26 cellular contexts compared by ENCODE assay signal in genomic region chr19:4939466-4939865, GRCh38. TPM values are rescaled to one million over a fixed set of nuclear protein-coding genes. Genes with fewer than 3 reads are reported as not detected.
DNase-seq lines count a peak whose midpoint lies in the region; ATAC-seq and TF ChIP-seq lines count a peak whose summit lies in the region.
"Had no signal": no experiment of that assay in that cellular context is flagged by ENCODE, and none has a peak within 500 bp of the region (broad histone marks: within the 10 kb centered on the region; RNA-seq: fewer than 3 reads in every experiment).

No MANE protein-coding gene starts in this region.

- H3K27ac ChIP-seq in mammary epithelial cell (ENCODE audit: insufficient read depth, low read depth, low read length) (no peak overlapping the region), neural progenitor cell (peak overlapping the region; percentile 29)
- H3K27ac ChIP-seq: 22Rv1, SK-N-MC had no signal

- ATAC-seq in GM18907 (IDR thresholded peaks at IDR 0.05; ENCODE audit: unreplicated experiment) (no peak), HG03378 (IDR thresholded peaks at IDR 0.05; ENCODE audit: unreplicated experiment) (no peak), GM18868 (IDR thresholded peaks at IDR 0.05; ENCODE audit: unreplicated experiment) (no peak)
- ATAC-seq: Panc1 had no signal

- intact Hi-C loops in mammary epithelial cell (cut with micrococcal nuclease): no loop called here

- BruUV-seq in mammary epithelial cell (replicated peaks; lab: Mats Ljungman, UMichigan): no TSS peak

- in situ Hi-C loops in T47D (cut with HindIII; ENCODE audit: low pct_unique_long_range_greater_than_20kb, low sequenced_read_pairs) (no loop called here), mammary epithelial cell (cut with MboI; ENCODE audit: low sequenced_read_pairs in 2 of 2) (no loop called here)

- 100% methylated on average over 6 of the region's 7 CpGs for WGBS in mammary epithelial cell (ENCODE audit: low coverage, missing lambda C conversion rate)

- H3K4me3 Mint-ChIP-seq in neural progenitor cell: no peak overlapping the region
- H3K4me3 Mint-ChIP-seq: B cell had no signal

- H3K9me3 ChIP-seq in mammary epithelial cell (replicated peaks; ENCODE audit: insufficient read depth, low read length) (no peaks in the 10 kb centered on the region), neural progenitor cell (ENCODE audit: low read depth) (no peaks in the 10 kb centered on the region)

- H3K4me3 ChIP-seq in mammary epithelial cell (replicated peaks in 1 of 3; ENCODE audit: insufficient read depth in 1 of 3, low read depth in 2 of 3, low read length in 3 of 3): no peak overlapping the region
- no peak overlapping the region for H3K4me3 ChIP-seq in neural progenitor cell
- H3K4me3 ChIP-seq: SK-N-MC had no signal

- peaks cover 2% of the 10 kb centered on the region for H3K27me3 Mint-ChIP-seq in neural progenitor cell (ENCODE audit: insufficient read depth, low read depth)
- H3K27me3 Mint-ChIP-seq: B cell had no signal

- H3K9me3 Mint-ChIP-seq in neural progenitor cell: no peaks in the 10 kb centered on the region

- H3K36me3 ChIP-seq in mammary epithelial cell (ENCODE audit: insufficient read depth, low read length): peaks cover 14% of the 10 kb centered on the region
- H3K36me3 ChIP-seq in neural progenitor cell: no peaks in the 10 kb centered on the region

- no peaks in the 10 kb centered on the region for H3K4me1 Mint-ChIP-seq in neural progenitor cell
- H3K4me1 Mint-ChIP-seq: B cell had no signal

- peaks cover 33% of the 10 kb centered on the region for H3K79me2 ChIP-seq in mammary epithelial cell (ENCODE audit: insufficient read depth, low read length)
- peaks cover 30% of the 10 kb centered on the region for H3K79me2 ChIP-seq in neural progenitor cell (ENCODE audit: low read depth)

- H3K9ac ChIP-seq in mammary epithelial cell (ENCODE audit: insufficient read depth, low read length) (no peak overlapping the region), neural progenitor cell (no peak overlapping the region)

- dilution Hi-C loops in mammary epithelial cell (cut with HindIII; ENCODE audit: low sequenced_read_pairs): loop anchor here (5.0 kb wide), 1 partner anchor 48 kb away; no protein-coding TSS in a partner anchor

- no peaks in the 10 kb centered on the region for H3K4me1 ChIP-seq in mammary epithelial cell (ENCODE audit: insufficient read depth, low read length)
- H3K4me1 ChIP-seq in neural progenitor cell: no peaks in the 10 kb centered on the region

- CTCF ChIA-PET in mammary epithelial cell (lab: Charles Lee; ENCODE audit: low non-redundant PET): no interaction called here

- no peak overlapping the region for H3K4me2 ChIP-seq in mammary epithelial cell (ENCODE audit: insufficient read depth, low read depth, low read length)
- no peak overlapping the region for H3K4me2 ChIP-seq in neural progenitor cell

- H2AFZ ChIP-seq in mammary epithelial cell (ENCODE audit: low read depth, low read length) (no peak overlapping the region), neural progenitor cell (replicated peaks) (no peak overlapping the region)

- no peaks in the 10 kb centered on the region for H4K20me1 ChIP-seq in mammary epithelial cell (ENCODE audit: insufficient read depth, low read length)
- peaks cover 39% of the 10 kb centered on the region for H4K20me1 ChIP-seq in neural progenitor cell (ENCODE audit: low read depth)

- TF ChIP-seq CTCF in mammary epithelial cell (conservative IDR thresholded peaks at IDR 0.05 in 1 of 2, IDR thresholded peaks at IDR 0.05 in 1 of 2; ENCODE audit: extremely low read depth in 1 of 2, insufficient read depth in 1 of 2, low read depth in 1 of 2, low read length in 2 of 2): no peak
- TF ChIP-seq CTCF in neural progenitor cell (IDR thresholded peaks at IDR 0.05): no peak

- H3K36me3 Mint-ChIP-seq in neural progenitor cell: peaks cover 30% of the 10 kb centered on the region

- DNase-seq in T47D (ENCODE audit: low read depth in 1 of 2, low spot score in 1 of 2) (peak; percentile 32 to 72), mammary epithelial cell (no peak), cerebellum (ENCODE audit: low spot score) (peak; percentile 59), neural progenitor cell (ENCODE audit: low spot score) (no peak)
- no peak for DNase-seq in activated naive CD4-positive, alpha-beta T cell treated with anti-CD3 and anti-CD28 coated beads, Interleukin-2, amount 50 U/mL, for 16 hours
- DNase-seq: Calu3, DMS79 treated with DMSO at 0.1 percent for 48 hours, IMR-90, KG1, NCI-H1048, NCI-H1417, NCI-H1694 treated with DMSO at 0.1 percent for 48 hours, NCI-H2081, NCI-H226, NCI-H510A, NCI-H69, SIG-M5 had no signal

- H3F3A ChIP-seq in neural progenitor cell (ENCODE audit: low read depth): peaks cover 3% of the 10 kb centered on the region

- H3K27me3 ChIP-seq in mammary epithelial cell (ENCODE audit: insufficient read depth, low read length): no peaks in the 10 kb centered on the region
- H3K27me3 ChIP-seq in neural progenitor cell: no peaks in the 10 kb centered on the region

- no peak overlapping the region for H3K27ac Mint-ChIP-seq in neural progenitor cell
- H3K27ac Mint-ChIP-seq: B cell had no signal

RNA-seq across cellular contexts. Expression of gene KDM4B, which starts 29.4 kb away (rescaled TPM):
- 10 to 100 TPM; 20.3 to 33.5 TPM for total RNA-seq in mammary epithelial cell
- 9.0 TPM for polyA plus RNA-seq in mammary epithelial cell
- polyA minus RNA-seq in mammary epithelial cell: 46.2 TPM
- 39.7 TPM for total RNA-seq in cerebellum
- 16.0 and 45.1 TPM in 2 replicates for total RNA-seq in neural progenitor cell (ENCODE audit: low replicate concordance)

RNA-seq across cellular contexts. Expression of gene UHRF1, which starts 30.2 kb away (rescaled TPM):
- total RNA-seq in mammary epithelial cell (10 to 100 TPM; 10.2 to 45.0 TPM), cerebellum (22.9 TPM), neural progenitor cell (ENCODE audit: low replicate concordance) (34.1 and 74.7 TPM in 2 replicates)
- 32.3 TPM for polyA plus RNA-seq in mammary epithelial cell
- polyA minus RNA-seq in mammary epithelial cell: 32.6 TPM

RNA-seq across cellular contexts. Expression of gene ARRDC5, which starts 36.8 kb away (rescaled TPM):
- not detected for total RNA-seq in mammary epithelial cell
- polyA plus RNA-seq in mammary epithelial cell: not detected
- polyA minus RNA-seq in mammary epithelial cell: not detected
- not detected for total RNA-seq in cerebellum
- not detected in 2 replicates for total RNA-seq in neural progenitor cell (ENCODE audit: low replicate concordance)
- total RNA-seq: Calu3, H4, IMR-90, OCI-LY7 had no signal
- polyA plus RNA-seq: IMR-90 had no signal

Comparison
In these comparisons a context has a peak if more than half of its experiments do, and no peak if none do; other contexts are left out.
1. DNase-seq: peak in T47D (2 of 2) and cerebellum (single experiment); none in mammary epithelial cell (single experiment), neural progenitor cell (single experiment) and activated naive CD4-positive, alpha-beta T cell treated with anti-CD3 and anti-CD28 coated beads, Interleukin-2, amount 50 U/mL, for 16 hours (single experiment).